Comparison of ENCODE assay signal across 20 cellular contexts in the genomic region with DNA sequence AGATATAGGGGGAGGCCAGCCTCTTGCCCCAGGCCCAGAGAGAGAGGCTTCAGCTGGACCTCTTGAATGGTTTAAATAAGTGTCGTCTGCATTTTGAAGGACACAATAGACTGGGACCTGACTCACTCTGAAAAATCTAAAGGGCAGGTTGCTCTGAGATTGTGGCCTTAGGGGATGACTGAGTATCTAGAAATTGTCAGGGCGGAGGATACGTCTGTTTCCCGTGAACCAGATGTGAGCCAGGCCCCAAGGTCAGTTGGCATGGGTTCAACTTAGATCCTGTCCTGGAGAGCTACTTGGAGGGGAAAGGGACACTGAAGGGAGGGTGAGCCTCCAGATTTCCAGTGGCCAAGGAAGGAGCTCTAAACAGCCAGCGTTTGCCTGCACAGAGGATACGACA.
DNase-seq lines count a peak whose midpoint lies in the region; ATAC-seq, FAIRE-seq and TF ChIP-seq lines count a peak whose summit lies in the region.
"Had no signal": no experiment of that assay in that cellular context is flagged by ENCODE, and none has a peak within 500 bp of the region (broad histone marks: within the 10 kb centered on the region; RNA-seq: fewer than 3 reads in every experiment).

No MANE protein-coding gene starts in this region.

- no peaks in the 10 kb centered on the region for H3K4me1 Mint-ChIP-seq in activated naive CD4-positive, alpha-beta T cell treated with anti-CD3 and anti-CD28 coated beads, Interleukin-2, amount 10 ng/mL, durations not matched to agents 7 days and 5 days
- H3K4me1 Mint-ChIP-seq in activated naive CD8-positive, alpha-beta T cell treated with anti-CD3 and anti-CD28 coated beads for 36 hours, result no peaks in the 10 kb centered on the region
- H3K4me1 Mint-ChIP-seq in activated CD4-positive, alpha-beta memory T cell treated with anti-CD3 and anti-CD28 coated beads, Interleukin-2, amount 10 ng/mL, durations not matched to agents 7 days and 5 days, result no peaks in the 10 kb centered on the region
- H3K4me1 Mint-ChIP-seq: stimulated activated naive B cell treated with anti-CD40 and anti-IgM and Interleukin-4, amounts not matched to agents 10 μg/mL and 1 μg/mL and 100 μg/mL, for 72 hours had no signal

- H3K27me3 ChIP-seq in NT2/D1 (ENCODE audit: insufficient read depth, insufficient read length), result no peaks in the 10 kb centered on the region
- no peaks in the 10 kb centered on the region for H3K27me3 ChIP-seq in pancreas
- H3K27me3 ChIP-seq: thyroid gland had no signal

- no peaks in the 10 kb centered on the region for H3K9me3 ChIP-seq in NT2/D1 (ENCODE audit: insufficient read depth, low read length)
- no peaks in the 10 kb centered on the region for H3K9me3 ChIP-seq in pancreas
- H3K9me3 ChIP-seq: mucosa of descending colon, thyroid gland had no signal

- H3K4me1 ChIP-seq in NT2/D1 (ENCODE audit: insufficient read depth, insufficient read length), result peaks cover 3% of the 10 kb centered on the region
- H3K4me1 ChIP-seq in pancreas, result peaks cover 0 to 3% (median 0%) of the 10 kb centered on the region in 3 donors
- H3K4me1 ChIP-seq: thyroid gland had no signal

- DNase-seq in DMS79 treated with DMSO at 0.1 percent for 48 hours (lab: John Stamatoyannopoulos, UW) (peak; percentile 44), NT2/D1 (ENCODE audit: low read depth, low spot score) (peak; percentile 35), pancreas (no peak)
- DNase-seq in activated naive CD4-positive, alpha-beta T cell treated with anti-CD3 and anti-CD28 coated beads, Interleukin-2, amount 10 ng/mL, durations not matched to agents 7 days and 5 days, result no peak
- DNase-seq in activated naive CD8-positive, alpha-beta T cell treated with anti-CD3 and anti-CD28 coated beads for 36 hours, result no peak
- no peak for DNase-seq in activated CD8-positive, alpha-beta memory T cell treated with anti-CD3 and anti-CD28 coated beads for 24 hours
- DNase-seq in activated CD4-positive, alpha-beta memory T cell treated with anti-CD3 and anti-CD28 coated beads, Interleukin-2, amount 10 ng/mL, durations not matched to agents 7 days and 5 days, result no peak
- DNase-seq: activated CD4-positive, alpha-beta T cell treated with anti-CD3 and anti-CD28 coated beads, Interleukin-2, amount 50 U/mL, for 48 hours; activated naive CD4-positive, alpha-beta T cell; aorta; CD8-positive, alpha-beta memory T cell; mucosa of descending colon; NCI-H1105 treated with DMSO at 0.1 percent for 48 hours; NCI-H526 treated with DMSO at 0.1 percent for 48 hours; SIG-M5; stimulated activated naive B cell treated with anti-CD40 and anti-IgM and Interleukin-4, amounts not matched to agents 10 μg/mL and 1 μg/mL and 100 μg/mL, for 72 hours had no signal

- H3K27ac Mint-ChIP-seq in activated naive CD4-positive, alpha-beta T cell treated with anti-CD3 and anti-CD28 coated beads, Interleukin-2, amount 10 ng/mL, durations not matched to agents 7 days and 5 days, result no peak overlapping the region
- H3K27ac Mint-ChIP-seq in activated naive CD8-positive, alpha-beta T cell treated with anti-CD3 and anti-CD28 coated beads for 36 hours, result no peak overlapping the region
- no peak overlapping the region for H3K27ac Mint-ChIP-seq in activated CD4-positive, alpha-beta memory T cell treated with anti-CD3 and anti-CD28 coated beads, Interleukin-2, amount 10 ng/mL, durations not matched to agents 7 days and 5 days
- H3K27ac Mint-ChIP-seq: stimulated activated naive B cell treated with anti-CD40 and anti-IgM and Interleukin-4, amounts not matched to agents 10 μg/mL and 1 μg/mL and 100 μg/mL, for 72 hours; T-helper 1 cell treated with Interleukin-12 subunit alpha and Interleukin-12 subunit beta and Interleukin-4 antibody, amounts not matched to agents 30 μg/mL and 1 μg/mL, for 36 hours had no signal

- peaks cover 14% of the 10 kb centered on the region for H3K27me3 Mint-ChIP-seq in activated naive CD4-positive, alpha-beta T cell treated with anti-CD3 and anti-CD28 coated beads, Interleukin-2, amount 10 ng/mL, durations not matched to agents 7 days and 5 days
- peaks cover 4% of the 10 kb centered on the region for H3K27me3 Mint-ChIP-seq in activated naive CD8-positive, alpha-beta T cell treated with anti-CD3 and anti-CD28 coated beads for 36 hours
- H3K27me3 Mint-ChIP-seq in activated CD4-positive, alpha-beta memory T cell treated with anti-CD3 and anti-CD28 coated beads, Interleukin-2, amount 10 ng/mL, durations not matched to agents 7 days and 5 days, result peaks cover 4% of the 10 kb centered on the region

- no peak overlapping the region for H3K4me3 Mint-ChIP-seq in activated naive CD4-positive, alpha-beta T cell treated with anti-CD3 and anti-CD28 coated beads, Interleukin-2, amount 10 ng/mL, durations not matched to agents 7 days and 5 days
- no peak overlapping the region for H3K4me3 Mint-ChIP-seq in activated naive CD8-positive, alpha-beta T cell treated with anti-CD3 and anti-CD28 coated beads for 36 hours
- no peak overlapping the region for H3K4me3 Mint-ChIP-seq in activated CD4-positive, alpha-beta memory T cell treated with anti-CD3 and anti-CD28 coated beads, Interleukin-2, amount 10 ng/mL, durations not matched to agents 7 days and 5 days
- H3K4me3 Mint-ChIP-seq: CD8-positive, alpha-beta memory T cell; stimulated activated naive B cell treated with anti-CD40 and anti-IgM and Interleukin-4, amounts not matched to agents 10 μg/mL and 1 μg/mL and 100 μg/mL, for 72 hours; T-helper 1 cell treated with Interleukin-12 subunit alpha and Interleukin-12 subunit beta and Interleukin-4 antibody, amounts not matched to agents 30 μg/mL and 1 μg/mL, for 36 hours had no signal

- POLR2A ChIA-PET in activated CD4-positive, alpha-beta memory T cell treated with anti-CD3 and anti-CD28 coated beads, Interleukin-2, amount 10 ng/mL, durations not matched to agents 7 days and 5 days (lab: Charles Lee), result no interaction called here

- WGBS in pancreas, 2 donors, result 55 to 58% methylated on average over 6 of the region's 6 CpGs

- intact Hi-C loops in pancreas (cut with DNase I), result no loop called here

- H3K4me3 ChIP-seq in NT2/D1 (ENCODE audit: insufficient read length, low read depth), result no peak overlapping the region
- no peak overlapping the region for H3K4me3 ChIP-seq in pancreas
- H3K4me3 ChIP-seq: mucosa of descending colon, thyroid gland had no signal

- CTCF ChIA-PET in activated naive CD4-positive, alpha-beta T cell treated with anti-CD3 and anti-CD28 coated beads, Interleukin-2, amount 10 ng/mL, durations not matched to agents 7 days and 5 days (lab: Charles Lee), result no interaction called here
- CTCF ChIA-PET in activated CD4-positive, alpha-beta memory T cell treated with anti-CD3 and anti-CD28 coated beads, Interleukin-2, amount 10 ng/mL, durations not matched to agents 7 days and 5 days (lab: Charles Lee), result no interaction called here

- ATAC-seq in esophagus mucosa (peak; percentile 38), pancreas (peak in 3 of 4 donors; percentile 10 to 35 (median 30))
- ATAC-seq: mucosa of descending colon; stimulated activated naive B cell treated with anti-CD40 and anti-IgM and Interleukin-4, amounts not matched to agents 10 μg/mL and 1 μg/mL and 100 μg/mL, for 72 hours had no signal

- TF ChIP-seq CTCF in pancreas (IDR thresholded peaks at IDR 0.05), result no peak

- no peak overlapping the region for H3K27ac ChIP-seq in pancreas
- H3K27ac ChIP-seq: thyroid gland had no signal

- FAIRE-seq in pancreas (lab: Jason Lieb, UNC), result no peak
- FAIRE-seq: H1 had no signal

- H3K9ac ChIP-seq in NT2/D1 (ENCODE audit: insufficient read length, low read depth), result no peak overlapping the region

- no peaks in the 10 kb centered on the region for H3K9me3 Mint-ChIP-seq in activated naive CD4-positive, alpha-beta T cell treated with anti-CD3 and anti-CD28 coated beads, Interleukin-2, amount 10 ng/mL, durations not matched to agents 7 days and 5 days
- H3K9me3 Mint-ChIP-seq in activated naive CD8-positive, alpha-beta T cell treated with anti-CD3 and anti-CD28 coated beads for 36 hours, result peaks cover 2% of the 10 kb centered on the region
- no peaks in the 10 kb centered on the region for H3K9me3 Mint-ChIP-seq in activated CD4-positive, alpha-beta memory T cell treated with anti-CD3 and anti-CD28 coated beads, Interleukin-2, amount 10 ng/mL, durations not matched to agents 7 days and 5 days
- H3K9me3 Mint-ChIP-seq: T-helper 1 cell treated with Interleukin-12 subunit alpha and Interleukin-12 subunit beta and Interleukin-4 antibody, amounts not matched to agents 30 μg/mL and 1 μg/mL, for 36 hours had no signal

- no peaks in the 10 kb centered on the region for H3K36me3 ChIP-seq in NT2/D1 (ENCODE audit: insufficient read depth, insufficient read length, low read length)
- no peaks in the 10 kb centered on the region for H3K36me3 ChIP-seq in pancreas
- H3K36me3 ChIP-seq: thyroid gland had no signal

- H3K36me3 Mint-ChIP-seq in activated naive CD4-positive, alpha-beta T cell treated with anti-CD3 and anti-CD28 coated beads, Interleukin-2, amount 10 ng/mL, durations not matched to agents 7 days and 5 days, result no peaks in the 10 kb centered on the region
- no peaks in the 10 kb centered on the region for H3K36me3 Mint-ChIP-seq in activated naive CD8-positive, alpha-beta T cell treated with anti-CD3 and anti-CD28 coated beads for 36 hours
- no peaks in the 10 kb centered on the region for H3K36me3 Mint-ChIP-seq in activated CD4-positive, alpha-beta memory T cell treated with anti-CD3 and anti-CD28 coated beads, Interleukin-2, amount 10 ng/mL, durations not matched to agents 7 days and 5 days (ENCODE audit: low read depth)
- H3K36me3 Mint-ChIP-seq: stimulated activated naive B cell treated with anti-CD40 and anti-IgM and Interleukin-4, amounts not matched to agents 10 μg/mL and 1 μg/mL and 100 μg/mL, for 72 hours had no signal

Comparison
In these comparisons a context has a peak if more than half of its experiments do, and no peak if none do; other contexts are left out.
1. DNase-seq: peak in DMS79 treated with DMSO at 0.1 percent for 48 hours (single experiment) and NT2/D1 (single experiment); none in pancreas (0 of 6), activated naive CD4-positive, alpha-beta T cell treated with anti-CD3 and anti-CD28 coated beads, Interleukin-2, amount 10 ng/mL, durations not matched to agents 7 days and 5 days (single experiment), activated naive CD8-positive, alpha-beta T cell treated with anti-CD3 and anti-CD28 coated beads for 36 hours (single experiment), activated CD8-positive, alpha-beta memory T cell treated with anti-CD3 and anti-CD28 coated beads for 24 hours (single experiment) and activated CD4-positive, alpha-beta memory T cell treated with anti-CD3 and anti-CD28 coated beads, Interleukin-2, amount 10 ng/mL, durations not matched to agents 7 days and 5 days (single experiment).